14 cellular contexts compared by ENCODE assay signal in genomic region chr12:13204428-13204827, GRCh38. TPM values are rescaled to one million over a fixed set of nuclear protein-coding genes. Genes with fewer than 3 reads are reported as not detected.
DNase-seq lines count a peak whose midpoint lies in the region; ATAC-seq and TF ChIP-seq lines count a peak whose summit lies in the region.
"Had no signal": no experiment of that assay in that cellular context is flagged by ENCODE, and none has a peak within 500 bp of the region (broad histone marks: within the 10 kb centered on the region; RNA-seq: fewer than 3 reads in every experiment).

No MANE protein-coding gene starts in this region.

- H3K23ac ChIP-seq in H9 (ENCODE audit: insufficient read length, low read depth, low read length) = no peak overlapping the region

- H3K4me3 Mint-ChIP-seq in H9 = peak overlapping the region in 1 of 2 experiments; percentile 21; a peak in 2 of 5 replicates
- H3K4me3 Mint-ChIP-seq in activated T-helper 1 cell treated with anti-CD3 and anti-CD28 coated beads, Interleukin-12 subunit alpha, Interleukin-12 subunit beta, Interleukin-2, Interleukin-4 antibody, amounts not matched to agents 30 ng/mL and 10 ng/mL and 1 ng/mL, durations not matched to agents 14 hours and 24 hours and 36 hours = no peak overlapping the region
- H3K4me3 Mint-ChIP-seq: naive B cell had no signal

- H3K4me1 Mint-ChIP-seq in H9 = peaks cover 40 to 55% of the 10 kb centered on the region in 2 experiments
- H3K4me1 Mint-ChIP-seq in activated T-helper 1 cell treated with anti-CD3 and anti-CD28 coated beads, Interleukin-12 subunit alpha, Interleukin-12 subunit beta, Interleukin-2, Interleukin-4 antibody, amounts not matched to agents 30 ng/mL and 10 ng/mL and 1 ng/mL, durations not matched to agents 14 hours and 24 hours and 36 hours (ENCODE audit: low read depth) = peaks cover 55% of the 10 kb centered on the region

- H3K27me3 ChIP-seq in H9 (ENCODE audit: insufficient read depth, low read length) (no peaks in the 10 kb centered on the region), gastroesophageal sphincter (peaks cover 29% of the 10 kb centered on the region), skeletal muscle satellite cell (ENCODE audit: control insufficient read depth, insufficient read depth, low read length) (no peaks in the 10 kb centered on the region)

- no peak for ATAC-seq in gastroesophageal sphincter
- ATAC-seq in GM19351 (IDR thresholded peaks at IDR 0.05; ENCODE audit: unreplicated experiment) = no peak

- no peaks in the 10 kb centered on the region; a peak in 1 of 7 replicates for H3K36me3 Mint-ChIP-seq in H9 (ENCODE audit: insufficient read depth in 1 of 3, low read depth in 3 of 3)
- H3K36me3 Mint-ChIP-seq in activated T-helper 1 cell treated with anti-CD3 and anti-CD28 coated beads, Interleukin-12 subunit alpha, Interleukin-12 subunit beta, Interleukin-2, Interleukin-4 antibody, amounts not matched to agents 30 ng/mL and 10 ng/mL and 1 ng/mL, durations not matched to agents 14 hours and 24 hours and 36 hours (ENCODE audit: low read depth) = peaks cover 1% of the 10 kb centered on the region
- H3K36me3 Mint-ChIP-seq: naive B cell had no signal

- peak; percentile 57 for DNase-seq in H9
- DNase-seq in activated T-helper 1 cell treated with anti-CD3 and anti-CD28 coated beads, Interleukin-12 subunit alpha, Interleukin-12 subunit beta, Interleukin-2, Interleukin-4 antibody, amounts not matched to agents 30 ng/mL and 10 ng/mL and 1 ng/mL, durations not matched to agents 14 hours and 24 hours and 36 hours (ENCODE audit: low spot score) = no peak
- DNase-seq in NCI-H446 treated with DMSO at 0.1 percent for 48 hours (lab: John Stamatoyannopoulos, UW) = no peak
- no peak for DNase-seq in SKM-1 treated with dmso at 0.1 percent for 144 hours (lab: John Stamatoyannopoulos, UW; ENCODE audit: unreplicated experiment)
- no peak for DNase-seq in activated T-cell treated with anti-CD3 and anti-CD28 coated beads for 4 hours
- DNase-seq: hypothalamus; Kasumi-1; naive B cell; NCI-H446; stimulated activated CD4-positive, alpha-beta T cell treated with anti-CD3 and anti-CD28 coated beads, Interleukin-4, amount 100 ng/mL, for 1 hour; substantia nigra had no signal

- H3K4me3 ChIP-seq in gastroesophageal sphincter (no peak overlapping the region), skeletal muscle satellite cell (ENCODE audit: low read length) (no peak overlapping the region)

- H3K9me3 ChIP-seq in H9 (ENCODE audit: control insufficient read depth, low read depth, low read length) = no peaks in the 10 kb centered on the region
- H3K9me3 ChIP-seq in gastroesophageal sphincter = no peaks in the 10 kb centered on the region
- no peaks in the 10 kb centered on the region for H3K9me3 ChIP-seq in skeletal muscle satellite cell (replicated peaks; ENCODE audit: low read length)

- no peak overlapping the region for H4K91ac ChIP-seq in H9 (ENCODE audit: insufficient read length, low read depth, low read length)

- no peak overlapping the region for H3K14ac ChIP-seq in H9 (ENCODE audit: insufficient read depth, low read length)

- H3K4me1 ChIP-seq in H9 (ENCODE audit: insufficient read depth, low read length) = peaks cover 24% of the 10 kb centered on the region; the same call in 1 of the 2 replicates
- H3K4me1 ChIP-seq in gastroesophageal sphincter = peaks cover 0 to 95% (median 55%) of the 10 kb centered on the region in 3 donors
- peaks cover 98% of the 10 kb centered on the region for H3K4me1 ChIP-seq in skeletal muscle satellite cell (ENCODE audit: control insufficient read depth, insufficient read depth, low read length)

- H3K27me3 Mint-ChIP-seq in H9 (ENCODE audit: low read depth) = peaks cover 21% of the 10 kb centered on the region
- peaks cover 18% of the 10 kb centered on the region for H3K27me3 Mint-ChIP-seq in activated T-helper 1 cell treated with anti-CD3 and anti-CD28 coated beads, Interleukin-12 subunit alpha, Interleukin-12 subunit beta, Interleukin-2, Interleukin-4 antibody, amounts not matched to agents 30 ng/mL and 10 ng/mL and 1 ng/mL, durations not matched to agents 14 hours and 24 hours and 36 hours (ENCODE audit: insufficient read depth)

- H3K27ac Mint-ChIP-seq in H9 = peak overlapping the region in 2 of 3 experiments; percentile 9 to 51; a peak in 2 of 7 replicates
- peak overlapping the region; percentile 4 for H3K27ac Mint-ChIP-seq in activated T-helper 1 cell treated with anti-CD3 and anti-CD28 coated beads, Interleukin-12 subunit alpha, Interleukin-12 subunit beta, Interleukin-2, Interleukin-4 antibody, amounts not matched to agents 30 ng/mL and 10 ng/mL and 1 ng/mL, durations not matched to agents 14 hours and 24 hours and 36 hours

- H4K5ac ChIP-seq in H9 (ENCODE audit: insufficient read length, low read depth, low read length) = no peak overlapping the region

- no peaks in the 10 kb centered on the region for H3K9me3 Mint-ChIP-seq in H9
- H3K9me3 Mint-ChIP-seq in activated T-helper 1 cell treated with anti-CD3 and anti-CD28 coated beads, Interleukin-12 subunit alpha, Interleukin-12 subunit beta, Interleukin-2, Interleukin-4 antibody, amounts not matched to agents 30 ng/mL and 10 ng/mL and 1 ng/mL, durations not matched to agents 14 hours and 24 hours and 36 hours = no peaks in the 10 kb centered on the region
- H3K9me3 Mint-ChIP-seq: naive B cell had no signal

- no peaks in the 10 kb centered on the region for H3K23me2 ChIP-seq in H9 (ENCODE audit: insufficient read length, low read depth, low read length, poor library complexity, severe bottlenecking)

- no CpG with 5 or more reads among the region's 12 CpGs for WGBS in H9 (ENCODE audit: extremely low coverage, insufficient read length, low lambda C conversion rate)
- 20 to 70% methylated on average over 1 to 11 of the region's 12 CpGs for WGBS in gastroesophageal sphincter (ENCODE audit: low coverage in 1 of 2), 2 donors

- H4K8ac ChIP-seq in H9 (replicated peaks; ENCODE audit: insufficient read length, low read depth, low read length) = no peak overlapping the region

- H3K4me2 ChIP-seq in H9 (ENCODE audit: insufficient read depth, insufficient read length, low read length) = no peak overlapping the region
- H3K4me2 ChIP-seq in skeletal muscle satellite cell (ENCODE audit: low read length) = peak overlapping the region; percentile 93

- H2BK120ac ChIP-seq in H9 (ENCODE audit: low read depth, low read length, poor library complexity, severe bottlenecking) = no peak overlapping the region

- H4K20me1 ChIP-seq in H9 (ENCODE audit: control insufficient read depth, insufficient read depth, insufficient read length) = no peaks in the 10 kb centered on the region

- no peaks in the 10 kb centered on the region for H3K36me3 ChIP-seq in gastroesophageal sphincter
- peaks cover 61% of the 10 kb centered on the region for H3K36me3 ChIP-seq in skeletal muscle satellite cell (ENCODE audit: insufficient read depth, low read length)

- H3K79me2 ChIP-seq in H9 (ENCODE audit: insufficient read depth, low read length) = no peaks in the 10 kb centered on the region

- H3K56ac ChIP-seq in H9 (ENCODE audit: insufficient read length, low read depth, low read length) = no peak overlapping the region

- no peak overlapping the region for H2BK20ac ChIP-seq in H9 (ENCODE audit: low read depth, low read length, poor library complexity, severe bottlenecking)

- no peak overlapping the region for H2BK15ac ChIP-seq in H9 (ENCODE audit: low read depth, low read length)

- no peak overlapping the region for H3T11ph ChIP-seq in H9 (ENCODE audit: low read length)

- H2BK5ac ChIP-seq in H9 (ENCODE audit: insufficient read length, low read length) = no peak overlapping the region

- no peak overlapping the region for H3K4ac ChIP-seq in H9 (ENCODE audit: low read depth, low read length)

- TF ChIP-seq EP300 in gastroesophageal sphincter (IDR thresholded peaks at IDR 0.05) = no peak

- H3K18ac ChIP-seq in H9 (ENCODE audit: insufficient read length, low read depth, low read length) = peak overlapping the region; percentile 15

- no peak overlapping the region for H3K9ac ChIP-seq in H9 (ENCODE audit: extremely low read depth, insufficient read length, low read length)
- peak overlapping the region; percentile 81 for H3K9ac ChIP-seq in skeletal muscle satellite cell (ENCODE audit: low read depth, low read length)

- TF ChIP-seq POLR2A in gastroesophageal sphincter (IDR thresholded peaks at IDR 0.05) = no peak

- no peak overlapping the region for H3K27ac ChIP-seq in H9 (ENCODE audit: insufficient read length, low read depth, low read length)
- peak overlapping the region in 3 of 4 donors; percentile 50 to 85 (median 64) for H3K27ac ChIP-seq in gastroesophageal sphincter

- H3K79me1 ChIP-seq in H9 (ENCODE audit: insufficient read depth, low read depth, low read length, poor library complexity, severe bottlenecking) = no peaks in the 10 kb centered on the region

- intact Hi-C loops in activated T-helper 1 cell treated with anti-CD3 and anti-CD28 coated beads, Interleukin-12 subunit alpha, Interleukin-12 subunit beta, Interleukin-2, Interleukin-4 antibody, amounts not matched to agents 30 ng/mL and 10 ng/mL and 1 ng/mL, durations not matched to agents 14 hours and 24 hours and 36 hours (cut with micrococcal nuclease) = no loop called here

- H2BK12ac ChIP-seq in H9 (ENCODE audit: insufficient read length, low read depth, low read length) = no peak overlapping the region

- peak overlapping the region; percentile 3 for H2AFZ ChIP-seq in H9 (ENCODE audit: low read length)

- H2AK5ac ChIP-seq in H9 (ENCODE audit: insufficient read length, low read length) = no peak overlapping the region

- TF ChIP-seq CTCF in H9 (conservative IDR thresholded peaks at IDR 0.05) (no peak), gastroesophageal sphincter (IDR thresholded peaks at IDR 0.05) (no peak)

RNA-seq across cellular contexts. Expression of gene EMP1, which starts 7.9 kb away (rescaled TPM):
- 0.63 and 0.75 TPM in 2 replicates for total RNA-seq in H9 (2021)
- total RNA-seq in activated T-helper 1 cell treated with anti-CD3 and anti-CD28 coated beads, Interleukin-12 subunit alpha, Interleukin-12 subunit beta, Interleukin-2, Interleukin-4 antibody, amounts not matched to agents 30 ng/mL and 10 ng/mL and 1 ng/mL, durations not matched to agents 14 hours and 24 hours and 36 hours = 29.6 and 33.6 TPM in 2 replicates
- 100 to 1,000 TPM in 3 of 4 donors, 10 to 100 TPM in 1; 50.0 to 482 (median 331) TPM for total RNA-seq in gastroesophageal sphincter
- total RNA-seq in skeletal muscle satellite cell (2012; rRNA removed) = 216 and 411 TPM in 2 replicates

Comparison
In these comparisons a context has a peak if more than half of its experiments do, and no peak if none do; other contexts are left out.
1. RNA of gene EMP1, which starts 7.9 kb away (total RNA-seq): 50.0 to 482 TPM in gastroesophageal sphincter and 29.6 to 33.6 TPM in activated T-helper 1 cell treated with anti-CD3 and anti-CD28 coated beads, Interleukin-12 subunit alpha, Interleukin-12 subunit beta, Interleukin-2, Interleukin-4 antibody, amounts not matched to agents 30 ng/mL and 10 ng/mL and 1 ng/mL, durations not matched to agents 14 hours and 24 hours and 36 hours; 0.63 to 0.75 TPM in H9; every median in the first group is over 10 times any median in the second.